In genomic region chr6:43119456-43119855, GRCh38 we compare ENCODE assay signal across 1 cellular context.
TF ChIP-seq lines count a peak whose summit lies in the region.

No MANE protein-coding gene starts in this region.

TF ChIP-seq in H1, 55 proteins besides CTCF, POLR2A, EP300 and RAD21:
- TF ChIP-seq CBX8 (IDR thresholded peaks at IDR 0.05; ENCODE audit: borderline replicate concordance, low read depth, low read length) (no peak), CEBPB (IDR thresholded peaks at IDR 0.05; ENCODE audit: low read depth, low read length) (no peak), KDM5A (IDR thresholded peaks at IDR 0.05; ENCODE audit: low read length) (no peak), PHF8 (conservative IDR thresholded peaks at IDR 0.05; ENCODE audit: low read depth, low read length) (no peak), KDM1A (IDR thresholded peaks at IDR 0.05; ENCODE audit: borderline replicate concordance, low read length) (no peak)
- TF ChIP-seq, protein P1, sequence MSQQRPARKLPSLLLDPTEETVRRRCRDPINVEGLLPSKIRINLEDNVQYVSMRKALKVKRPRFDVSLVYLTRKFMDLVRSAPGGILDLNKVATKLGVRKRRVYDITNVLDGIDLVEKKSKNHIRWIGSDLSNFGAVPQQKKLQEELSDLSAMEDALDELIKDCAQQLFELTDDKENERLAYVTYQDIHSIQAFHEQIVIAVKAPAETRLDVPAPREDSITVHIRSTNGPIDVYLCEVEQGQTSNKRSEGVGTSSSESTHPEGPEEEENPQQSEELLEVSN (IDR thresholded peaks at IDR 0.05), result no peak
TF ChIP-seq in H1: peak in this region for 0.
